Comparison of ENCODE assay signal across 17 cellular contexts in the genomic region with DNA sequence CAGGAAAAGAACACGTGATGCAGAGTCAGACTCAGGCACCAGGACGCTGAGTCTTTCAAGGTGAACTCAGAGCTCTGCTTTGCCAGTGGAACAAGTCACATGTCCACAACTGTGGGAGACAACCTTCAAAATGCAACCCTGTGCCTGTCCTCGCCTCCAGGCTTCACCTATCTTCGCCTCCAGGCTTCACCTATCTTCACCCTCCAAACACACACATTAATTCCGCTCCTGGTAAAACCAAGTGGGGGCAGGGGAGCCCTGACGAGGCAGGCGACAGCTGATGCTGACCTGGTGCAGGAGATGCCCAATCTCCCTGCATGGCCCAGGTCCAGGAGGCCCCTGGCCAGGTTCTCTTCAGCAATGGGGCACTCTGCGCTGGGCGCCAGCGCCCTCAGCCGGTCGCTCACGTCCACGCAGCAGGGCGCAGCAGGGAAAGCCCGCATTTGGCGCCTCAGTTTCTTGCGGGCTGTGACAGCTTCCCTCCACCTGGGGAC.
"Had no signal": no experiment of that assay in that cellular context is flagged by ENCODE, and none has a peak within 500 bp of the region (broad histone marks: within the 10 kb centered on the region; RNA-seq: fewer than 3 reads in every experiment).

No MANE protein-coding gene starts in this region.

- DNase-seq: activated CD4-positive, alpha-beta T cell treated with anti-CD3 and anti-CD28 coated beads for 1 hour; activated CD4-positive, alpha-beta T cell treated with anti-CD3 and anti-CD28 coated beads, Interleukin-2, amount 50 U/mL, for 48 hours; activated naive CD8-positive, alpha-beta T cell treated with anti-CD3 and anti-CD28 coated beads, Interleukin-2, amount 10 ng/mL, durations not matched to agents 7 days and 5 days; activated T-cell treated with anti-CD3 and anti-CD28 coated beads, Interleukin-2, amount 50 U/mL, for 48 hours; anterior cingulate cortex; brain microvascular endothelial cell; cerebellar nuclear complex; effector CD8-positive, alpha-beta T cell; foreskin keratinocyte; glutamatergic neuron; left colon; stimulated activated CD4-positive, alpha-beta T cell treated with anti-CD3 and anti-CD28 coated beads, Interleukin-2, amount 100 ng/mL, for 48 hours; stimulated activated naive CD4-positive, alpha-beta T cell; substantia nigra; T1000; transverse colon had no signal

- H3K27ac Mint-ChIP-seq: activated naive CD8-positive, alpha-beta T cell treated with anti-CD3 and anti-CD28 coated beads, Interleukin-2, amount 10 ng/mL, durations not matched to agents 7 days and 5 days had no signal

- H3K4me1 ChIP-seq: foreskin keratinocyte, parathyroid adenoma, transverse colon had no signal

- H3K27ac ChIP-seq: brain microvascular endothelial cell, foreskin keratinocyte, parathyroid adenoma, transverse colon had no signal

- H3K27me3 Mint-ChIP-seq: activated naive CD8-positive, alpha-beta T cell treated with anti-CD3 and anti-CD28 coated beads, Interleukin-2, amount 10 ng/mL, durations not matched to agents 7 days and 5 days had no signal

- H3K27me3 ChIP-seq: brain microvascular endothelial cell, foreskin keratinocyte, transverse colon had no signal

- H3K4me3 ChIP-seq: transverse colon had no signal

- H3K9me3 ChIP-seq: transverse colon had no signal

- H3K79me2 ChIP-seq: parathyroid adenoma had no signal

- ATAC-seq: foreskin keratinocyte had no signal

- H3K9ac ChIP-seq: parathyroid adenoma had no signal

- H3K4me3 Mint-ChIP-seq: activated naive CD8-positive, alpha-beta T cell treated with anti-CD3 and anti-CD28 coated beads, Interleukin-2, amount 10 ng/mL, durations not matched to agents 7 days and 5 days had no signal

- H2AFZ ChIP-seq: parathyroid adenoma had no signal

- H3K9me3 Mint-ChIP-seq: activated naive CD8-positive, alpha-beta T cell treated with anti-CD3 and anti-CD28 coated beads, Interleukin-2, amount 10 ng/mL, durations not matched to agents 7 days and 5 days had no signal
